ENCODE assay signal across 24 cellular contexts in the genomic region with DNA sequence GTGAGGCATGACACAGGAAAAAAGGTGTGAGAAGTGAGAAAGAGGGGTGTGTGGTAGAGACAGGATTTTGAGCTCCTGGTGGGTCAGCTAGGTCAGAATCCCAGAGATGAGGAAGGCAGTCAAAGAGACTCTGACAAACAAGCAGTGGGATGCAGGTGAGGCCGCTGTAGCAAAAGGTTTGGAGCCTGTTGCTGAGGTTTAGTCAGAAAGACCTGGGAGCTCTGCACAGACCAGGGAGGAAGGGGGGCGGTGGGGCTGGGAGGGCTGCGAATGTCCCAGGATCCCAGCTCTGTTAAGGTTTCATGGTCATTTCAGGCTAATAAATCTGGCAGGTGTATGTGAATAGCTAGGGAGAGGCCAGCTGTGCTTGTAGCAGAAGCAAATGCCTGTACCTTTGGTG.
DNase-seq lines count a peak whose midpoint lies in the region; ATAC-seq and TF ChIP-seq lines count a peak whose summit lies in the region.
"Had no signal": no experiment of that assay in that cellular context is flagged by ENCODE, and none has a peak within 500 bp of the region (broad histone marks: within the 10 kb centered on the region; RNA-seq: fewer than 3 reads in every experiment).

No MANE protein-coding gene starts in this region.

- peak; percentile 13 for DNase-seq in GM06990 (ENCODE audit: extremely low read depth, insufficient read length)
- DNase-seq in iPS-NIHi11 (ENCODE audit: low spot score) = peak; percentile 9
- no peak for DNase-seq in GM19240 (ENCODE audit: insufficient read length, low spot score)
- no peak for DNase-seq in NCI-H748 treated with DMSO at 0.1 percent for 48 hours (lab: John Stamatoyannopoulos, UW)
- DNase-seq in lower leg skin (ENCODE audit: low spot score in 2 of 2) = no peak
- DNase-seq: ACHN; CD4-positive, alpha-beta T cell; COR-L47; DMS 273 treated with DMSO at 0.1 percent for 48 hours; DMS79 treated with DMSO at 0.1 percent for 48 hours; NCI-H1105; NCI-H146; NCI-H2029 treated with DMSO at 0.1 percent for 48 hours; NCI-H2171; NCI-H524 treated with DMSO at 0.1 percent for 48 hours; PC-9; RPMI8226; SHP77; SK-N-SH had no signal

- intact Hi-C loops in lower leg skin (cut with DNase I; ENCODE audit: low total_unique reads) = no loop called here

- H3K4me3 ChIP-seq in GM06990 (replicated peaks; ENCODE audit: low read depth, low read length) (no peak overlapping the region), lower leg skin (ENCODE audit: low read depth, poor library complexity, severe bottlenecking) (no peak overlapping the region)
- H3K4me3 ChIP-seq: BLaER1, HAP-1, PC-9 had no signal

- 63 to 65% methylated on average over 3 of the region's 3 CpGs for WGBS in lower leg skin, 2 donors

- TF ChIP-seq CTCF in GM06990 (IDR thresholded peaks at IDR 0.05; ENCODE audit: insufficient read depth, low read length, poor library complexity, severe bottlenecking) = no peak
- TF ChIP-seq CTCF in lower leg skin (IDR thresholded peaks at IDR 0.05) = no peak

- H3K27me3 ChIP-seq in GM06990 (replicated peaks; ENCODE audit: control insufficient read depth, insufficient read depth, low read length) = no peaks in the 10 kb centered on the region
- H3K27me3 ChIP-seq: BLaER1 had no signal

- TF ChIP-seq POLR2A in lower leg skin (IDR thresholded peaks at IDR 0.05) = no peak

- no peaks in the 10 kb centered on the region for H3K36me3 ChIP-seq in GM06990 (ENCODE audit: control insufficient read depth, insufficient read depth, low read length)
- H3K36me3 ChIP-seq: BLaER1, HAP-1 had no signal

- ATAC-seq in GM19463 (IDR thresholded peaks at IDR 0.05; ENCODE audit: unreplicated experiment) (peak; percentile 11), HG03354 (IDR thresholded peaks at IDR 0.05; ENCODE audit: poor library complexity, severe bottlenecking, unreplicated experiment) (peak; percentile 3), GM19328 (IDR thresholded peaks at IDR 0.05; ENCODE audit: unreplicated experiment) (no peak)

Comparison
In these comparisons a context has a peak if more than half of its experiments do, and no peak if none do; other contexts are left out.
1. DNase-seq: peak in GM06990 (single experiment) and iPS-NIHi11 (single experiment); none in GM19240 (single experiment), NCI-H748 treated with DMSO at 0.1 percent for 48 hours (single experiment) and lower leg skin (0 of 2).